ENCODE assay signal across 21 cellular contexts in the genomic region with DNA sequence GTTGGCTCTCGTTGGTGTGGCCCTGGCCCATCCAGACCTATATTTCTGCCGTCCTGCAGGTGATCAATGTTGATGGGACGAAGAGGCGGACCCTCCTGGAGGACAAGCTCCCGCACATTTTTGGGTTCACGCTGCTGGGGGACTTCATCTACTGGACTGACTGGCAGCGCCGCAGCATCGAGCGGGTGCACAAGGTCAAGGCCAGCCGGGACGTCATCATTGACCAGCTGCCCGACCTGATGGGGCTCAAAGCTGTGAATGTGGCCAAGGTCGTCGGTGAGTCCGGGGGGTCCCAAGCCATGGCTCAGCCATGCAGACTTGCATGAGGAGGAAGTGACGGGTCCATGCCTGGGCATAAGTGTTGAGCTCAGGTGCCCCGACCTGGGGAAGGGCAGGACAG. TPM values are rescaled to one million over a fixed set of nuclear protein-coding genes. Genes with fewer than 3 reads are reported as not detected.
DNase-seq lines count a peak whose midpoint lies in the region; ATAC-seq, FAIRE-seq and TF ChIP-seq lines count a peak whose summit lies in the region.
"Had no signal": no experiment of that assay in that cellular context is flagged by ENCODE, and none has a peak within 500 bp of the region (broad histone marks: within the 10 kb centered on the region; RNA-seq: fewer than 3 reads in every experiment).

No MANE protein-coding gene starts in this region.

- no peak overlapping the region for H2AFZ ChIP-seq in H1 (ENCODE audit: low read length)
- H2AFZ ChIP-seq: GM23338 had no signal

- no peak overlapping the region for H3K9ac ChIP-seq in H1 (replicated peaks in 1 of 4; ENCODE audit: extremely low read depth in 1 of 4, low read depth in 3 of 4, low read length in 3 of 4)
- H3K9ac ChIP-seq: BLaER1 had no signal

- no peak overlapping the region for H3K14ac ChIP-seq in H1 (ENCODE audit: insufficient read length)

- H4K5ac ChIP-seq in H1 (ENCODE audit: insufficient read length, low read depth, low read length): no peak overlapping the region

- no peak overlapping the region for H3K23ac ChIP-seq in H1 (ENCODE audit: insufficient read length)

- H3K36me3 ChIP-seq in H1 (ENCODE audit: control insufficient read depth in 2 of 4, insufficient read depth in 4 of 4, low read length in 3 of 4): peaks cover 0 to 11% (median 5%) of the 10 kb centered on the region in 4 experiments; a peak in 5 of 8 replicates

- no peak overlapping the region for H3K4me2 ChIP-seq in H1 (ENCODE audit: insufficient read depth in 1 of 2, low read depth in 2 of 2, low read length in 2 of 2)
- H3K4me2 ChIP-seq: BLaER1, GM23338 had no signal

- no peak for TF ChIP-seq EP300 in H1 (IDR thresholded peaks at IDR 0.05; ENCODE audit: borderline replicate concordance in 1 of 2, low read depth in 2 of 2, low read length in 2 of 2)

- H3K79me1 ChIP-seq in H1 (ENCODE audit: low read depth, low read length): no peaks in the 10 kb centered on the region; the same call in 1 of the 2 replicates

- H3K4ac ChIP-seq in H1 (replicated peaks; ENCODE audit: insufficient read length, low read depth, low read length): no peak overlapping the region

- intact Hi-C loops in Right ventricle myocardium inferior (cut with DNase I) (no loop called here), Right ventricle myocardium superior (cut with DNase I) (no loop called here)

- H4K8ac ChIP-seq in H1 (ENCODE audit: extremely low read depth, insufficient read depth, low read length): no peak overlapping the region

- POLR2A ChIA-PET in H1 (lab: Charles Lee; ENCODE audit: partially characterized antibody): no interaction called here

- no peaks in the 10 kb centered on the region for H3K9me3 ChIP-seq in H1 (ENCODE audit: insufficient read depth in 2 of 2, low read depth in 1 of 2, low read length in 1 of 2)
- H3K9me3 ChIP-seq: BLaER1, Caco-2, HAP-1 had no signal

- no peaks in the 10 kb centered on the region for H3K4me1 ChIP-seq in H1 (replicated peaks in 1 of 4; ENCODE audit: control insufficient read depth in 3 of 4, insufficient read depth in 4 of 4, low read length in 3 of 4)
- H3K4me1 ChIP-seq: HAP-1 had no signal

- FAIRE-seq in H1 (lab: Jason Lieb, UNC) (no peak), urothelium cell line (lab: Jason Lieb, UNC) (peak; percentile 79)
- FAIRE-seq: A204.1, G401.6, GM12892, H54 had no signal

- peaks cover 0 to 3% of the 10 kb centered on the region in 2 experiments for H4K20me1 ChIP-seq in H1 (replicated peaks in 1 of 2; ENCODE audit: control insufficient read depth in 1 of 2, insufficient read depth in 2 of 2, low read length in 2 of 2)

- TF ChIP-seq CTCF in H1 (IDR thresholded peaks at IDR 0.05; ENCODE audit: control extremely low read depth in 1 of 3, insufficient read depth in 1 of 3, low read depth in 1 of 3, low read length in 3 of 3): no peak

- H3K18ac ChIP-seq in H1 (ENCODE audit: extremely low read depth, low read length): no peak overlapping the region

- ATAC-seq in Right ventricle myocardium inferior (no peak), Right ventricle myocardium superior (ENCODE audit: poor library complexity) (no peak), GM21447 (IDR thresholded peaks at IDR 0.05; ENCODE audit: unreplicated experiment) (no peak)
- ATAC-seq: CD8-positive, alpha-beta T cell had no signal

- no peaks in the 10 kb centered on the region for H3K23me2 ChIP-seq in H1 (ENCODE audit: low read depth, low read length)

- no peak overlapping the region for H3K4me3 ChIP-seq in H1 (ENCODE audit: extremely low read depth in 1 of 4, insufficient read depth in 2 of 4, low read depth in 3 of 4, low read length in 4 of 4)
- H3K4me3 ChIP-seq: BLaER1, GM23338, HAP-1 had no signal

- H2BK5ac ChIP-seq in H1 (ENCODE audit: low read depth, low read length): peak overlapping the region; percentile 21; the same call in 1 of the 2 replicates

- no peak overlapping the region for H2BK15ac ChIP-seq in H1 (ENCODE audit: low read length)

- no peak overlapping the region for H2BK120ac ChIP-seq in H1 (replicated peaks; ENCODE audit: low read depth, low read length)

- CTCF ChIA-PET in H1 (lab: Charles Lee; ENCODE audit: partially characterized antibody): interaction anchor here (0.6 to 2.5 kb wide), 14 partner anchors 9 to 144 kb away, joined by 3 to 8 read pairs (median 3); no protein-coding TSS in a partner anchor

- no peak overlapping the region for H2BK20ac ChIP-seq in H1 (ENCODE audit: low read length)

- no peaks in the 10 kb centered on the region; a peak in 1 of 4 replicates for H3K79me2 ChIP-seq in H1 (ENCODE audit: control insufficient read depth in 1 of 2, insufficient read depth in 2 of 2, low read length in 2 of 2)

- no peaks in the 10 kb centered on the region for H3K27me3 ChIP-seq in H1 (replicated peaks in 1 of 4; ENCODE audit: control insufficient read depth in 3 of 4, extremely low read depth in 1 of 4, insufficient read depth in 3 of 4, low read length in 3 of 4)
- H3K27me3 ChIP-seq: BLaER1 had no signal

- H3K56ac ChIP-seq in H1 (replicated peaks; ENCODE audit: insufficient read length, low read depth, low read length): no peak overlapping the region

- H2AK5ac ChIP-seq in H1 (ENCODE audit: low read depth, low read length): no peak overlapping the region

- no peak overlapping the region for H3K27ac ChIP-seq in H1 (ENCODE audit: low read depth, low read length)
- H3K27ac ChIP-seq: 22Rv1, BLaER1, C4-2B had no signal

- 93% methylated on average over 18 of the region's 18 CpGs; no CpG with 5 or more reads in 1 of the 2 experiments for WGBS in H1 (ENCODE audit: extremely low coverage in 1 of 2, insufficient coverage in 1 of 2, insufficient read length in 1 of 2, insufficient replicate concordance in 2 of 2, low coverage in 1 of 2, low lambda C conversion rate in 2 of 2, missing lambda C conversion rate in 1 of 2), 2 experiments

- no peak for TF ChIP-seq POLR2A in H1 (IDR thresholded peaks at IDR 0.05; ENCODE audit: control extremely low read depth in 1 of 2, low read depth in 2 of 2, low read length in 2 of 2)

- H4K91ac ChIP-seq in H1 (replicated peaks; ENCODE audit: insufficient read length, low read length): no peak overlapping the region

- TF ChIP-seq RAD21 in H1 (IDR thresholded peaks at IDR 0.05 in 1 of 2, conservative IDR thresholded peaks at IDR 0.05 in 1 of 2; ENCODE audit: low read depth in 2 of 2, low read length in 2 of 2): no peak

- DNase-seq in Right ventricle myocardium inferior (ENCODE audit: missing footprints) (peak; percentile 31), Right ventricle myocardium superior (no peak), H1 (ENCODE audit: low read depth in 1 of 2, low spot score in 2 of 2) (no peak), urothelium cell line (ENCODE audit: low spot score) (no peak), NCI-H2196 (lab: John Stamatoyannopoulos, UW; ENCODE audit: unreplicated experiment) (no peak)
- DNase-seq: CD4-positive, CD25-positive, alpha-beta regulatory T cell; CD8-positive, alpha-beta T cell; DMS153; DND-41; HFFc6 had no signal

- no peak overlapping the region for H2BK12ac ChIP-seq in H1 (ENCODE audit: low read depth, low read length)

TF ChIP-seq in H1, 55 proteins besides CTCF, POLR2A, EP300 and RAD21:
- TF ChIP-seq POU5F1 (IDR thresholded peaks at IDR 0.05; ENCODE audit: low read depth, low read length): no peak
- TF ChIP-seq CTBP2 (IDR thresholded peaks at IDR 0.05; ENCODE audit: borderline replicate concordance, insufficient read depth, insufficient read length, low read length): no peak
- no peak for TF ChIP-seq ZNF274 (IDR thresholded peaks at IDR 0.05; ENCODE audit: borderline replicate concordance, extremely low read depth, low read length)

RNA-seq across cellular contexts. Expression of a gene that starts 57.1 kb away (rescaled TPM):
- total RNA-seq in Right ventricle myocardium inferior: 83.5 TPM
- 73.9 TPM for total RNA-seq in Right ventricle myocardium superior
- total RNA-seq in H1 (2021; fragmentation: NEBNext Ultra II Directional; extraction: Animal tissue kit (Norgen Biotek cat#: 25700)): 146 and 150 TPM in 2 replicates
- 44.6 and 48.8 TPM in 2 replicates for polyA plus RNA-seq in H1 (2011; rRNA removed)
- polyA plus RNA-seq in H1 (2011; cell fraction: cytosol; rRNA removed): 56.3 TPM
- 109 TPM for polyA plus RNA-seq in H1 (2011; cell fraction: nucleus; rRNA removed)
- polyA plus RNA-seq in H1 (2012, experiment 1 of 2): 58.7 to 84.4 TPM (median 70.3 TPM) in 4 replicates
- 7.0 TPM for polyA plus RNA-seq in H1 (2012, experiment 2 of 2)
- 64.9 TPM for polyA plus RNA-seq in H1 (2013, experiment 1 of 2)
- polyA plus RNA-seq in H1 (2013, experiment 2 of 2): 66.0 TPM
- 113 and 126 TPM in 2 replicates for polyA minus RNA-seq in H1 (2011; rRNA and poly(A)+ RNA removed)
- 150 TPM for polyA minus RNA-seq in H1 (2011; cell fraction: cytosol; rRNA and poly(A)+ RNA removed)
- 209 TPM for polyA minus RNA-seq in H1 (2011; cell fraction: nucleus; rRNA and poly(A)+ RNA removed)
